Comparison of ENCODE assay signal across 2 cellular contexts in the genomic region with DNA sequence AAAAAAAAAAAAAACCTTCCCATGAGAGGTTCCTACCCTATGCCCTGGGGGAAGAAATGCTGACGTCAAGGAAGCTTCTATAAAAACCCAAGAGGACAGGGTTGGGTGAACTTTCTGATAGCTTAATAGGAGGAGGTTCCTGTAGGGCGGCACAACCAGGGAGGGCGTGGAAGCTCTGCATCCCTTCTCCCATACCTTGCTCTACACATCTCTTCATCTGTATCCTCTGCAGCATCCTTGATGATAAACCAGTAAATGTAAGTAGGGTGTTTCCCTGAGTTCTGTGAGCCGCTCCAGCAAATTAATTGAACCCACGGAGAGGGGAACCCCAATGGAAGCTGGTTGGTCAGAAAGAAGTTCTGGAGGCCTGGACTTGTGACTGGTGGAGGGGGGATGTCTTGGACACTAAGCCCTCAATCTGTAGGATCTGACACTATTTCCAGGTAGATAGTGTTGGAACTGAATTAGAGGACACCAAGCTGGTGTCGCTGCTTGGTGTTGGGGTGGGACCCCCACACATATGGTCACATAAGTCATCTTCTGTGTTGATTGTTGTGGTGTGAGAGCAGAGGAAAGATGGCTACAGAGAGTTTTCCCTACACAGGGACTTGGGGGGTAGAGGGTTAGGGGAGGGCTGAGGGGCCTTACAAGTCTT.
TF ChIP-seq lines count a peak whose summit lies in the region.

No MANE protein-coding gene starts in this region.

TF ChIP-seq in GM12878, 131 proteins besides CTCF, POLR2A, EP300 and RAD21 (continued from another document and continues in another):
- TF ChIP-seq, protein P1, sequence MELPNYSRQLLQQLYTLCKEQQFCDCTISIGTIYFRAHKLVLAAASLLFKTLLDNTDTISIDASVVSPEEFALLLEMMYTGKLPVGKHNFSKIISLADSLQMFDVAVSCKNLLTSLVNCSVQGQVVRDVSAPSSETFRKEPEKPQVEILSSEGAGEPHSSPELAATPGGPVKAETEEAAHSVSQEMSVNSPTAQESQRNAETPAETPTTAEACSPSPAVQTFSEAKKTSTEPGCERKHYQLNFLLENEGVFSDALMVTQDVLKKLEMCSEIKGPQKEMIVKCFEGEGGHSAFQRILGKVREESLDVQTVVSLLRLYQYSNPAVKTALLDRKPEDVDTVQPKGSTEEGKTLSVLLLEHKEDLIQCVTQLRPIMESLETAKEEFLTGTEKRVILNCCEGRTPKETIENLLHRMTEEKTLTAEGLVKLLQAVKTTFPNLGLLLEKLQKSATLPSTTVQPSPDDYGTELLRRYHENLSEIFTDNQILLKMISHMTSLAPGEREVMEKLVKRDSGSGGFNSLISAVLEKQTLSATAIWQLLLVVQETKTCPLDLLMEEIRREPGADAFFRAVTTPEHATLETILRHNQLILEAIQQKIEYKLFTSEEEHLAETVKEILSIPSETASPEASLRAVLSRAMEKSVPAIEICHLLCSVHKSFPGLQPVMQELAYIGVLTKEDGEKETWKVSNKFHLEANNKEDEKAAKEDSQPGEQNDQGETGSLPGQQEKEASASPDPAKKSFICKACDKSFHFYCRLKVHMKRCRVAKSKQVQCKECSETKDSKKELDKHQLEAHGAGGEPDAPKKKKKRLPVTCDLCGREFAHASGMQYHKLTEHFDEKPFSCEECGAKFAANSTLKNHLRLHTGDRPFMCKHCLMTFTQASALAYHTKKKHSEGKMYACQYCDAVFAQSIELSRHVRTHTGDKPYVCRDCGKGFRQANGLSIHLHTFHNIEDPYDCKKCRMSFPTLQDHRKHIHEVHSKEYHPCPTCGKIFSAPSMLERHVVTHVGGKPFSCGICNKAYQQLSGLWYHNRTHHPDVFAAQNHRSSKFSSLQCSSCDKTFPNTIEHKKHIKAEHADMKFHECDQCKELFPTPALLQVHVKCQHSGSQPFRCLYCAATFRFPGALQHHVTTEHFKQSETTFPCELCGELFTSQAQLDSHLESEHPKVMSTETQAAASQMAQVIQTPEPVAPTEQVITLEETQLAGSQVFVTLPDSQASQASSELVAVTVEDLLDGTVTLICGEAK (IDR thresholded peaks at IDR 0.05; ENCODE audit: borderline replicate concordance): no peak
- TF ChIP-seq RFX5 (IDR thresholded peaks at IDR 0.05; ENCODE audit: low read depth, low read length) (no peak), MEF2A (IDR thresholded peaks at IDR 0.05; ENCODE audit: insufficient read depth, low read depth, low read length) (no peak), MXI1 (IDR thresholded peaks at IDR 0.05; ENCODE audit: low read depth, low read length) (0 out of 2 replicates have a peak, but pooled peaks have one; percentile 42), CHD2 (IDR thresholded peaks at IDR 0.05; ENCODE audit: borderline replicate concordance, low read depth, low read length) (no peak), POLR2AphosphoS2 (IDR thresholded peaks at IDR 0.05; ENCODE audit: low read depth, low read length) (peak; percentile 92), SPI1 (IDR thresholded peaks at IDR 0.05; ENCODE audit: borderline replicate concordance, insufficient read depth, low read depth, low read length) (no peak), TBL1XR1 (IDR thresholded peaks at IDR 0.05; ENCODE audit: low read depth, low read length) (no peak), SP1 (IDR thresholded peaks at IDR 0.05; ENCODE audit: low read depth, low read length) (no peak)
- TF ChIP-seq, protein P2, sequence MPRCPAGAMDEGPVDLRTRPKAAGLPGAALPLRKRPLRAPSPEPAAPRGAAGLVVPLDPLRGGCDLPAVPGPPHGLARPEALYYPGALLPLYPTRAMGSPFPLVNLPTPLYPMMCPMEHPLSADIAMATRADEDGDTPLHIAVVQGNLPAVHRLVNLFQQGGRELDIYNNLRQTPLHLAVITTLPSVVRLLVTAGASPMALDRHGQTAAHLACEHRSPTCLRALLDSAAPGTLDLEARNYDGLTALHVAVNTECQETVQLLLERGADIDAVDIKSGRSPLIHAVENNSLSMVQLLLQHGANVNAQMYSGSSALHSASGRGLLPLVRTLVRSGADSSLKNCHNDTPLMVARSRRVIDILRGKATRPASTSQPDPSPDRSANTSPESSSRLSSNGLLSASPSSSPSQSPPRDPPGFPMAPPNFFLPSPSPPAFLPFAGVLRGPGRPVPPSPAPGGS (IDR thresholded peaks at IDR 0.05; ENCODE audit: borderline replicate concordance, insufficient read depth, low read depth, low read length, poor library complexity, severe bottlenecking): peak; percentile 12
- TF ChIP-seq, protein P3, sequence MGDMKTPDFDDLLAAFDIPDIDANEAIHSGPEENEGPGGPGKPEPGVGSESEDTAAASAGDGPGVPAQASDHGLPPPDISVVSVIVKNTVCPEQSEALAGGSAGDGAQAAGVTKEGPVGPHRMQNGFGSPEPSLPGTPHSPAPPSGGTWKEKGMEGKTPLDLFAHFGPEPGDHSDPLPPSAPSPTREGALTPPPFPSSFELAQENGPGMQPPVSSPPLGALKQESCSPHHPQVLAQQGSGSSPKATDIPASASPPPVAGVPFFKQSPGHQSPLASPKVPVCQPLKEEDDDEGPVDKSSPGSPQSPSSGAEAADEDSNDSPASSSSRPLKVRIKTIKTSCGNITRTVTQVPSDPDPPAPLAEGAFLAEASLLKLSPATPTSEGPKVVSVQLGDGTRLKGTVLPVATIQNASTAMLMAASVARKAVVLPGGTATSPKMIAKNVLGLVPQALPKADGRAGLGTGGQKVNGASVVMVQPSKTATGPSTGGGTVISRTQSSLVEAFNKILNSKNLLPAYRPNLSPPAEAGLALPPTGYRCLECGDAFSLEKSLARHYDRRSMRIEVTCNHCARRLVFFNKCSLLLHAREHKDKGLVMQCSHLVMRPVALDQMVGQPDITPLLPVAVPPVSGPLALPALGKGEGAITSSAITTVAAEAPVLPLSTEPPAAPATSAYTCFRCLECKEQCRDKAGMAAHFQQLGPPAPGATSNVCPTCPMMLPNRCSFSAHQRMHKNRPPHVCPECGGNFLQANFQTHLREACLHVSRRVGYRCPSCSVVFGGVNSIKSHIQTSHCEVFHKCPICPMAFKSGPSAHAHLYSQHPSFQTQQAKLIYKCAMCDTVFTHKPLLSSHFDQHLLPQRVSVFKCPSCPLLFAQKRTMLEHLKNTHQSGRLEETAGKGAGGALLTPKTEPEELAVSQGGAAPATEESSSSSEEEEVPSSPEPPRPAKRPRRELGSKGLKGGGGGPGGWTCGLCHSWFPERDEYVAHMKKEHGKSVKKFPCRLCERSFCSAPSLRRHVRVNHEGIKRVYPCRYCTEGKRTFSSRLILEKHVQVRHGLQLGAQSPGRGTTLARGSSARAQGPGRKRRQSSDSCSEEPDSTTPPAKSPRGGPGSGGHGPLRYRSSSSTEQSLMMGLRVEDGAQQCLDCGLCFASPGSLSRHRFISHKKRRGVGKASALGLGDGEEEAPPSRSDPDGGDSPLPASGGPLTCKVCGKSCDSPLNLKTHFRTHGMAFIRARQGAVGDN (IDR thresholded peaks at IDR 0.05): peak; percentile 34; the same call in 1 of the 2 replicates

TF ChIP-seq in WTC11, 78 proteins besides CTCF, POLR2A, EP300 and RAD21 (continued from another document):
- TF ChIP-seq, protein P4, sequence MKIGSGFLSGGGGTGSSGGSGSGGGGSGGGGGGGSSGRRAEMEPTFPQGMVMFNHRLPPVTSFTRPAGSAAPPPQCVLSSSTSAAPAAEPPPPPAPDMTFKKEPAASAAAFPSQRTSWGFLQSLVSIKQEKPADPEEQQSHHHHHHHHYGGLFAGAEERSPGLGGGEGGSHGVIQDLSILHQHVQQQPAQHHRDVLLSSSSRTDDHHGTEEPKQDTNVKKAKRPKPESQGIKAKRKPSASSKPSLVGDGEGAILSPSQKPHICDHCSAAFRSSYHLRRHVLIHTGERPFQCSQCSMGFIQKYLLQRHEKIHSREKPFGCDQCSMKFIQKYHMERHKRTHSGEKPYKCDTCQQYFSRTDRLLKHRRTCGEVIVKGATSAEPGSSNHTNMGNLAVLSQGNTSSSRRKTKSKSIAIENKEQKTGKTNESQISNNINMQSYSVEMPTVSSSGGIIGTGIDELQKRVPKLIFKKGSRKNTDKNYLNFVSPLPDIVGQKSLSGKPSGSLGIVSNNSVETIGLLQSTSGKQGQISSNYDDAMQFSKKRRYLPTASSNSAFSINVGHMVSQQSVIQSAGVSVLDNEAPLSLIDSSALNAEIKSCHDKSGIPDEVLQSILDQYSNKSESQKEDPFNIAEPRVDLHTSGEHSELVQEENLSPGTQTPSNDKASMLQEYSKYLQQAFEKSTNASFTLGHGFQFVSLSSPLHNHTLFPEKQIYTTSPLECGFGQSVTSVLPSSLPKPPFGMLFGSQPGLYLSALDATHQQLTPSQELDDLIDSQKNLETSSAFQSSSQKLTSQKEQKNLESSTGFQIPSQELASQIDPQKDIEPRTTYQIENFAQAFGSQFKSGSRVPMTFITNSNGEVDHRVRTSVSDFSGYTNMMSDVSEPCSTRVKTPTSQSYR (CRISPR knock-in tag; IDR thresholded peaks at IDR 0.05): no peak
- TF ChIP-seq ZNF416 (CRISPR knock-in tag; IDR thresholded peaks at IDR 0.05) (no peak), ZNF263 (CRISPR knock-in tag; IDR thresholded peaks at IDR 0.05; ENCODE audit: low read depth) (no peak)
